8 cellular contexts compared by ENCODE assay signal in the genomic region with DNA sequence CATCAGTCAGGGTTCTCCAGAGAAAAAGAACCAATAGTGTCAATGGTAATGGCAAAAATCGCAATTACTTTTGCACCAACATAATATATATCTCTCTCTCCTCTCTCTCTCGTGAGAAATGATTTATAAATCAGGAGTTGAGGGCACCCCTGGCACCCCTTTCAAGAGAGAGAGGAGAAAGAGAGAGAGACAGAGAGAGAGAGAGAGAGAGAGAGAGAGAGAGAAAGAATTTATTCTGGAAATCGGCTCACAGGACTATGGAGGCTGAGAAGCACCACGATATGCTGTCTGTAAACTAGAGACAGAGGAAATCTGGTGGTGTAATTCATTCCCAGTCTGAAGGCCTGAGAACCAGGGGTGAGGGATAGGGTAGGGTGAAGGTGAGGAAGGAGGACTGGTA.
"Had no signal": no experiment of that assay in that cellular context is flagged by ENCODE, and none has a peak within 500 bp of the region (broad histone marks: within the 10 kb centered on the region; RNA-seq: fewer than 3 reads in every experiment).

No MANE protein-coding gene starts in this region.

- FAIRE-seq: K562 had no signal

- H3K4me3 ChIP-seq: GM23338, HAP-1, K562 had no signal

- H3K27ac Mint-ChIP-seq: GM23338 had no signal

- H3K9me3 ChIP-seq: HAP-1 had no signal

- H3K9me3 Mint-ChIP-seq: GM23338 had no signal

- H3K36me3 ChIP-seq: HAP-1 had no signal

- H3K4me2 ChIP-seq: GM23338 had no signal

- H3K4me3 Mint-ChIP-seq: GM23338 had no signal

- DNase-seq: H7, IMR-90, KG1 had no signal

- H2AFZ ChIP-seq: GM23338 had no signal

- ATAC-seq: GM23338, HCT116, K562 had no signal

- H3K27ac ChIP-seq: HL-60 had no signal
